In the genomic region with DNA sequence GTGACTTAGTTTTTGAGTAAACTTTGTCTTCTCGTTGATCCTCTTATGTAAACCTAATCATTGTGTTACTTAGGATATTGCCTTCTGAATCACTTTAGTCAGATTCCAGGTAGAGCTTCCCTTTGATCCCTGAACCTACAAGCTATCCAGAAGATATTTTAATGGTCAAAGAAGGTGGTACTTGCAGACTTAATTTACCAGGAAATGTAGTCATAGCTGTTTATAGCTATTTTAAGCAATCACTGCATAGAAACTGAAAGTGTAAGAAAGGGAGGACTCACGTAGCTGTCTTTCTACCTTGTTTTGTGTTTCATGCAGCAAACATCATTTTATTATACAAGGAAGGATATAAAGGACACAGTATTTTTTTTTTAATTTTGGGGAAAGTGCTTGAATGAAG, we compare ENCODE assay signal across 8 cellular contexts.
DNase-seq lines count a peak whose midpoint lies in the region; ATAC-seq and TF ChIP-seq lines count a peak whose summit lies in the region.

No MANE protein-coding gene starts in this region.

- H3K4me1 ChIP-seq in heart left ventricle (peaks cover 0 to 41% (median 27%) of the 10 kb centered on the region in 12 donors), spleen (peaks cover 5 to 30% (median 19%) of the 10 kb centered on the region in 6 donors)

- 18 to 35% (median 22%) methylated on average over 2 of the region's 2 CpGs for WGBS in heart left ventricle, 4 donors
- 13 to 46% (median 22%) methylated on average over 2 of the region's 2 CpGs for WGBS in spleen, 5 donors

- H3K4me3 ChIP-seq in heart left ventricle (peak overlapping the region in 9 of 12 donors; percentile 9 to 45 (median 34)), spleen (peak overlapping the region in 5 of 8 donors; percentile 9 to 51 (median 23))

- ATAC-seq in heart left ventricle (peak in 2 of 4 donors; percentile 50 to 51), Right ventricle myocardium inferior (no peak), HG03196 (IDR thresholded peaks at IDR 0.05; ENCODE audit: unreplicated experiment) (peak; percentile 90)
- ATAC-seq in central memory CD8-positive, alpha-beta T cell (replicated peaks; ENCODE audit: extremely low read depth, poor library complexity, severe bottlenecking): peak; percentile 73

- no peaks in the 10 kb centered on the region for H3K27me3 Mint-ChIP-seq in central memory CD8-positive, alpha-beta T cell

- H3K27ac ChIP-seq in heart left ventricle (peak overlapping the region; percentile 14 to 82 (median 67)), spleen (peak overlapping the region in 7 of 8 donors; percentile 50 to 77 (median 71))

- peak overlapping the region; percentile 89 for H3K27ac Mint-ChIP-seq in central memory CD8-positive, alpha-beta T cell (ENCODE audit: low read depth)

- DNase-seq in heart left ventricle: no peak
- DNase-seq in Right ventricle myocardium inferior (ENCODE audit: missing footprints): no peak
- no peak for DNase-seq in central memory CD8-positive, alpha-beta T cell (ENCODE audit: low spot score in 2 of 2)
- DNase-seq in spleen: no peak
- DNase-seq in DMS79 treated with DMSO at 0.1 percent for 48 hours (lab: John Stamatoyannopoulos, UW): no peak
- no peak for DNase-seq in NCI-H748 (lab: John Stamatoyannopoulos, UW; ENCODE audit: unreplicated experiment)
- DNase-seq in NCI-H128 (lab: John Stamatoyannopoulos, UW; ENCODE audit: unreplicated experiment): no peak

- peaks cover 18% of the 10 kb centered on the region for H3K4me1 Mint-ChIP-seq in central memory CD8-positive, alpha-beta T cell

- no peaks in the 10 kb centered on the region for H3K36me3 ChIP-seq in heart left ventricle
- peaks cover 0 to 4% (median 0%) of the 10 kb centered on the region in 6 donors for H3K36me3 ChIP-seq in spleen

- no peaks in the 10 kb centered on the region for H3K9me3 Mint-ChIP-seq in central memory CD8-positive, alpha-beta T cell

- H3K9me3 ChIP-seq in heart left ventricle (no peaks in the 10 kb centered on the region), spleen (no peaks in the 10 kb centered on the region)

- intact Hi-C loops in heart left ventricle (cut with DNase I) (no loop called here), Right ventricle myocardium inferior (cut with DNase I) (no loop called here), spleen (cut with DNase I; ENCODE audit: low total_unique reads) (no loop called here)

- TF ChIP-seq POLR2A in heart left ventricle (IDR thresholded peaks at IDR 0.05): no peak
- no peak for TF ChIP-seq POLR2A in spleen (IDR thresholded peaks at IDR 0.05)

- H3K4me3 Mint-ChIP-seq in central memory CD8-positive, alpha-beta T cell: peak overlapping the region; percentile 76

- no peaks in the 10 kb centered on the region for H3K27me3 ChIP-seq in heart left ventricle
- H3K27me3 ChIP-seq in spleen (replicated peaks in 1 of 7): no peaks in the 10 kb centered on the region

- TF ChIP-seq CTCF in heart left ventricle (IDR thresholded peaks at IDR 0.05) (no peak), spleen (IDR thresholded peaks at IDR 0.05 in 8 of 11, conservative IDR thresholded peaks at IDR 0.05 in 3 of 11) (no peak)

- peaks cover 6% of the 10 kb centered on the region for H3K36me3 Mint-ChIP-seq in central memory CD8-positive, alpha-beta T cell (ENCODE audit: insufficient read depth)
